Comparison of ENCODE assay signal across 1 cellular context in genomic region chr2:15667579-15668556, GRCh38.
TF ChIP-seq lines count a peak whose summit lies in the region.

No MANE protein-coding gene starts in this region.

TF ChIP-seq in GM23338, 12 proteins besides CTCF, POLR2A, EP300 and RAD21 (continued from another document):
- TF ChIP-seq ZNF462 (CRISPR knock-in tag; IDR thresholded peaks at IDR 0.05), result no peak
